Comparison of ENCODE assay signal across 1 cellular context in genomic region chr16:22055881-22056280, GRCh38.
TF ChIP-seq lines count a peak whose summit lies in the region.

No MANE protein-coding gene starts in this region.

TF ChIP-seq in GM23338, 12 proteins besides CTCF, POLR2A, EP300 and RAD21 (continued from another document):
- TF ChIP-seq ZNF462 (CRISPR knock-in tag; IDR thresholded peaks at IDR 0.05) = no peak
